22 cellular contexts compared by ENCODE assay signal in genomic region chr1:8247821-8248436, GRCh38.
A peak's percentile ranks its signal among the peaks of the same experiment; 100 is the strongest.
DNase-seq lines count a peak whose midpoint lies in the region; ATAC-seq, FAIRE-seq and TF ChIP-seq lines count a peak whose summit lies in the region.
"Had no signal": no experiment of that assay in that cellular context is flagged by ENCODE, and none has a peak within 500 bp of the region (broad histone marks: within the 10 kb centered on the region; RNA-seq: fewer than 3 reads in every experiment).

No MANE protein-coding gene starts in this region.

- no peaks in the 10 kb centered on the region for H3K9me3 ChIP-seq in endothelial cell of umbilical vein (replicated peaks; ENCODE audit: control insufficient read depth, insufficient read depth, low read length)
- H3K9me3 ChIP-seq in mucosa of descending colon: no peaks in the 10 kb centered on the region
- no peaks in the 10 kb centered on the region for H3K9me3 ChIP-seq in CD8-positive, alpha-beta memory T cell (ENCODE audit: low read length)
- H3K9me3 ChIP-seq: MG63 had no signal

- H3K9ac ChIP-seq in endothelial cell of umbilical vein (replicated peaks; ENCODE audit: extremely low read depth, insufficient read depth, low read length): no peak overlapping the region

- H4K20me1 ChIP-seq in endothelial cell of umbilical vein (replicated peaks; ENCODE audit: control insufficient read depth, extremely low read depth, insufficient read depth, low read length): no peaks in the 10 kb centered on the region

- FAIRE-seq in endothelial cell of umbilical vein (lab: Jason Lieb, UNC): peak; percentile 21
- FAIRE-seq: GM12878, GM19239, HTR-8/SVneo had no signal

- BruUV-seq in endothelial cell of umbilical vein (replicated peaks; lab: Mats Ljungman, UMichigan): no TSS peak

- no peaks in the 10 kb centered on the region for H3K79me2 ChIP-seq in endothelial cell of umbilical vein (ENCODE audit: control insufficient read depth, insufficient read depth, low read length)

- TF ChIP-seq CTCF in LNCaP clone FGC (IDR thresholded peaks at IDR 0.05; ENCODE audit: control insufficient read depth, extremely low read depth, insufficient read depth) (no peak), endothelial cell of umbilical vein (IDR thresholded peaks at IDR 0.05; ENCODE audit: extremely low read depth in 1 of 2, insufficient read depth in 1 of 2, low read depth in 1 of 2, low read length in 2 of 2) (no peak), mucosa of descending colon (IDR thresholded peaks at IDR 0.05) (no peak)

- no peak overlapping the region for H3K27ac ChIP-seq in endothelial cell of umbilical vein (ENCODE audit: insufficient read depth, low read depth, low read length)
- no peak overlapping the region for H3K27ac ChIP-seq in CD8-positive, alpha-beta memory T cell (ENCODE audit: low read depth, low read length)

- H2AFZ ChIP-seq in endothelial cell of umbilical vein (ENCODE audit: low read depth, low read length): no peak overlapping the region

- H3K36me3 Mint-ChIP-seq in stimulated activated naive B cell treated with anti-CD40 and anti-IgM and Interleukin-4, amounts not matched to agents 10 μg/mL and 1 μg/mL and 100 μg/mL, for 72 hours: no peaks in the 10 kb centered on the region
- H3K36me3 Mint-ChIP-seq in CD8-positive, alpha-beta memory T cell: no peaks in the 10 kb centered on the region
- H3K36me3 Mint-ChIP-seq: CD4-positive, alpha-beta memory T cell; IgD-negative memory B cell had no signal

- POLR2A ChIA-PET in endothelial cell of umbilical vein (lab: Charles Lee): no interaction called here
- POLR2A ChIA-PET in CD8-positive, alpha-beta memory T cell (lab: Charles Lee): no interaction called here

- H3K27ac Mint-ChIP-seq in stimulated activated naive B cell treated with anti-CD40 and anti-IgM and Interleukin-4, amounts not matched to agents 10 μg/mL and 1 μg/mL and 100 μg/mL, for 72 hours: peak overlapping the region; percentile 42
- H3K27ac Mint-ChIP-seq in CD8-positive, alpha-beta memory T cell: peak overlapping the region in 1 of 8 donors; percentile 71

- CTCF ChIA-PET in endothelial cell of umbilical vein (lab: Charles Lee): interaction anchor here (0.6 to 2.2 kb wide), 5 partner anchors 10 to 217 kb away, joined by 3 to 6 read pairs (median 3); no protein-coding TSS in a partner anchor
- CTCF ChIA-PET in CD8-positive, alpha-beta memory T cell (lab: Charles Lee): interaction anchor here (0.6 to 1.2 kb wide), 2 partner anchors 19 to 878 kb away, joined by 3 read pairs; no protein-coding TSS in a partner anchor

- peaks cover 5 to 6% of the 10 kb centered on the region in 2 donors for H3K27me3 Mint-ChIP-seq in stimulated activated naive B cell treated with anti-CD40 and anti-IgM and Interleukin-4, amounts not matched to agents 10 μg/mL and 1 μg/mL and 100 μg/mL, for 72 hours
- no peaks in the 10 kb centered on the region for H3K27me3 Mint-ChIP-seq in CD8-positive, alpha-beta memory T cell
- H3K27me3 Mint-ChIP-seq: CD4-positive, alpha-beta memory T cell; IgD-negative memory B cell had no signal

- DNase-seq in LNCaP clone FGC (ENCODE audit: low read depth) (peak; percentile 42), endothelial cell of umbilical vein (ENCODE audit: low read depth, low spot score) (no peak), mucosa of descending colon (peak in 1 of 3 donors; percentile 54), NCI-H82 treated with DMSO at 0.1 percent for 48 hours (lab: John Stamatoyannopoulos, UW; ENCODE audit: unreplicated experiment) (no peak)
- DNase-seq in stimulated activated naive B cell treated with anti-CD40 and anti-IgM and Interleukin-4, amounts not matched to agents 10 μg/mL and 1 μg/mL and 100 μg/mL, for 72 hours: no peak
- DNase-seq in stimulated activated CD8-positive, alpha-beta memory T cell treated with anti-CD3 and anti-CD28 coated beads, Interleukin-4, amount 100 ng/mL, for 48 hours: no peak
- no peak for DNase-seq in CD8-positive, alpha-beta memory T cell
- DNase-seq: CD4-positive, alpha-beta memory T cell; DMS53; EL; HCEC 1CT; Karpas-422; MG63; NCI-H1092; NCI-H1436 treated with DMSO at 0.1 percent for 48 hours; NCI-H2029 treated with DMSO at 0.1 percent for 48 hours; NK-92 treated with Interleukin-12 subunit alpha and Interleukin-12 subunit beta, amount 100 ng/mL, for 24 hours; SHP77 had no signal

- H3K4me3 ChIP-seq in LNCaP clone FGC (ENCODE audit: low read depth, low read length): no peak overlapping the region
- no peak overlapping the region for H3K4me3 ChIP-seq in endothelial cell of umbilical vein (replicated peaks in 1 of 3; ENCODE audit: insufficient read depth in 1 of 3, low read depth in 1 of 3, low read length in 3 of 3)
- no peak overlapping the region for H3K4me3 ChIP-seq in mucosa of descending colon
- no peak overlapping the region for H3K4me3 ChIP-seq in CD8-positive, alpha-beta memory T cell (ENCODE audit: low read length)
- H3K4me3 ChIP-seq: GM12878, MG63 had no signal

- no peak overlapping the region for H3K4me3 Mint-ChIP-seq in stimulated activated naive B cell treated with anti-CD40 and anti-IgM and Interleukin-4, amounts not matched to agents 10 μg/mL and 1 μg/mL and 100 μg/mL, for 72 hours
- no peak overlapping the region for H3K4me3 Mint-ChIP-seq in CD8-positive, alpha-beta memory T cell
- H3K4me3 Mint-ChIP-seq: CD4-positive, alpha-beta memory T cell had no signal

- H3K36me3 ChIP-seq in endothelial cell of umbilical vein (ENCODE audit: control insufficient read depth in 2 of 2, extremely low read depth in 1 of 2, insufficient read depth in 2 of 2, low read length in 2 of 2): no peaks in the 10 kb centered on the region
- H3K36me3 ChIP-seq in mucosa of descending colon (ENCODE audit: low read depth): no peaks in the 10 kb centered on the region
- no peaks in the 10 kb centered on the region for H3K36me3 ChIP-seq in CD8-positive, alpha-beta memory T cell (ENCODE audit: insufficient read depth, low read length)
- H3K36me3 ChIP-seq: MG63 had no signal

- no peak for TF ChIP-seq POLR2A in endothelial cell of umbilical vein (IDR thresholded peaks at IDR 0.05; ENCODE audit: low read depth, low read length)

- H3K4me2 ChIP-seq in endothelial cell of umbilical vein (ENCODE audit: insufficient read depth, low read length): no peak overlapping the region

- dilution Hi-C loops in endothelial cell of umbilical vein (cut with MboI; ENCODE audit: extremely low pct_ligation_motif_present, low sequenced_read_pairs): no loop called here

- H3K4me1 ChIP-seq in endothelial cell of umbilical vein (ENCODE audit: control insufficient read depth, extremely low read depth, insufficient read depth, low read length) (no peaks in the 10 kb centered on the region), mucosa of descending colon (ENCODE audit: low read depth) (peaks cover 7% of the 10 kb centered on the region)
- H3K4me1 ChIP-seq in CD8-positive, alpha-beta memory T cell (ENCODE audit: insufficient read depth, low read length): no peaks in the 10 kb centered on the region

- no peaks in the 10 kb centered on the region for H3K4me1 Mint-ChIP-seq in stimulated activated naive B cell treated with anti-CD40 and anti-IgM and Interleukin-4, amounts not matched to agents 10 μg/mL and 1 μg/mL and 100 μg/mL, for 72 hours
- H3K4me1 Mint-ChIP-seq in CD8-positive, alpha-beta memory T cell: peaks cover 6 to 15% (median 7%) of the 10 kb centered on the region in 3 donors

- intact Hi-C loops in endothelial cell of umbilical vein (cut with micrococcal nuclease): no loop called here
- intact Hi-C loops in mucosa of descending colon (cut with DNase I, micrococcal nuclease): no loop called here

- H3K27me3 ChIP-seq in endothelial cell of umbilical vein (ENCODE audit: control insufficient read depth in 2 of 2, insufficient read depth in 2 of 2, low read length in 2 of 2): no peaks in the 10 kb centered on the region
- no peaks in the 10 kb centered on the region for H3K27me3 ChIP-seq in CD8-positive, alpha-beta memory T cell (ENCODE audit: insufficient read depth, low read length, poor library complexity, severe bottlenecking)
- H3K27me3 ChIP-seq: MG63 had no signal

- peak; percentile 94 for ATAC-seq in mucosa of descending colon
- ATAC-seq in stimulated activated naive B cell treated with anti-CD40 and anti-IgM and Interleukin-4, amounts not matched to agents 10 μg/mL and 1 μg/mL and 100 μg/mL, for 72 hours (replicated peaks): no peak
- ATAC-seq: GM12878 had no signal

- no peaks in the 10 kb centered on the region for H3K9me1 ChIP-seq in endothelial cell of umbilical vein (replicated peaks; ENCODE audit: control insufficient read depth, extremely low read depth, insufficient read depth, low read length)

- H3K9me3 Mint-ChIP-seq in stimulated activated naive B cell treated with anti-CD40 and anti-IgM and Interleukin-4, amounts not matched to agents 10 μg/mL and 1 μg/mL and 100 μg/mL, for 72 hours: no peaks in the 10 kb centered on the region
- no peaks in the 10 kb centered on the region for H3K9me3 Mint-ChIP-seq in CD8-positive, alpha-beta memory T cell
- H3K9me3 Mint-ChIP-seq: IgD-negative memory B cell had no signal

TF ChIP-seq in endothelial cell of umbilical vein, 7 proteins besides CTCF, POLR2A, EP300 and RAD21:
- no peak for TF ChIP-seq EZH2 (IDR thresholded peaks at IDR 0.05; ENCODE audit: borderline replicate concordance, low read depth, low read length, severe bottlenecking)
- TF ChIP-seq FOS (IDR thresholded peaks at IDR 0.05; ENCODE audit: borderline replicate concordance, insufficient read depth, low read length): no peak
- no peak for TF ChIP-seq POLR2AphosphoS5 (IDR thresholded peaks at IDR 0.05; ENCODE audit: insufficient read depth, low read depth, low read length)
- TF ChIP-seq MYC (IDR thresholded peaks at IDR 0.05; ENCODE audit: low read depth, low read length): no peak
- TF ChIP-seq MAX (IDR thresholded peaks at IDR 0.05; ENCODE audit: insufficient read depth, insufficient read length): no peak
- no peak for TF ChIP-seq GATA2 (IDR thresholded peaks at IDR 0.05; ENCODE audit: insufficient read depth, insufficient read length, low read depth, low read length)
- no peak for TF ChIP-seq JUN (IDR thresholded peaks at IDR 0.05; ENCODE audit: borderline replicate concordance, insufficient read depth, insufficient read length, low read depth)
